ENCODE assay signal across 23 cellular contexts in genomic region chr2:128467321-128467901, GRCh38.
DNase-seq lines count a peak whose midpoint lies in the region; ATAC-seq and TF ChIP-seq lines count a peak whose summit lies in the region.
"Had no signal": no experiment of that assay in that cellular context is flagged by ENCODE, and none has a peak within 500 bp of the region (broad histone marks: within the 10 kb centered on the region; RNA-seq: fewer than 3 reads in every experiment).

No MANE protein-coding gene starts in this region.

- intact Hi-C loops in colonic mucosa (cut with DNase I): no loop called here

- H3K4me2 ChIP-seq in BLaER1 (no peak overlapping the region), osteoblast (ENCODE audit: insufficient read depth, low read length) (no peak overlapping the region)
- H3K4me2 ChIP-seq: GM23338 had no signal

- H3K36me3 ChIP-seq in BLaER1 (peaks cover 69% of the 10 kb centered on the region), colonic mucosa (no peaks in the 10 kb centered on the region), right atrium auricular region (no peaks in the 10 kb centered on the region), osteoblast (ENCODE audit: insufficient read depth, low read length) (no peaks in the 10 kb centered on the region)
- H3K36me3 ChIP-seq: pancreas, right lobe of liver had no signal

- no peaks in the 10 kb centered on the region for H3K27me3 ChIP-seq in BLaER1
- no peaks in the 10 kb centered on the region for H3K27me3 ChIP-seq in colonic mucosa
- no peaks in the 10 kb centered on the region for H3K27me3 ChIP-seq in right atrium auricular region
- no peaks in the 10 kb centered on the region for H3K27me3 ChIP-seq in osteoblast (ENCODE audit: insufficient read depth, low read length)
- H3K27me3 ChIP-seq: pancreas, right lobe of liver had no signal

- H3K27ac ChIP-seq in BLaER1 (no peak overlapping the region), colonic mucosa (no peak overlapping the region), right atrium auricular region (no peak overlapping the region), osteoblast (ENCODE audit: low read depth, low read length) (no peak overlapping the region)
- H3K27ac ChIP-seq: pancreas, right lobe of liver, VCaP had no signal

- H3K9ac ChIP-seq in BLaER1 (no peak overlapping the region), colonic mucosa (ENCODE audit: low read depth in 2 of 2, low read length in 2 of 2) (no peak overlapping the region)

- H2AFZ ChIP-seq in osteoblast (ENCODE audit: low read length): no peak overlapping the region
- H2AFZ ChIP-seq: GM23338 had no signal

- no peak for TF ChIP-seq CTCF in colonic mucosa (IDR thresholded peaks at IDR 0.05)
- no peak for TF ChIP-seq CTCF in right atrium auricular region (IDR thresholded peaks at IDR 0.05)
- no peak for TF ChIP-seq CTCF in osteoblast (IDR thresholded peaks at IDR 0.05; ENCODE audit: extremely low read depth, low read depth, low read length)

- H4K20me1 ChIP-seq in BLaER1: no peaks in the 10 kb centered on the region
- H4K20me1 ChIP-seq in osteoblast (ENCODE audit: insufficient read depth, low read length): no peaks in the 10 kb centered on the region

- H3K9me3 ChIP-seq in BLaER1 (peaks cover 86% of the 10 kb centered on the region), colonic mucosa (peaks cover 3% of the 10 kb centered on the region), right atrium auricular region (peaks cover 7 to 17% of the 10 kb centered on the region in 2 donors), osteoblast (ENCODE audit: low read depth, low read length) (peaks cover 8% of the 10 kb centered on the region)
- H3K9me3 ChIP-seq: pancreas had no signal

- peak overlapping the region; percentile 39 for H3K4me3 ChIP-seq in BLaER1
- H3K4me3 ChIP-seq in colonic mucosa: no peak overlapping the region
- H3K4me3 ChIP-seq in right atrium auricular region: no peak overlapping the region
- H3K4me3 ChIP-seq in osteoblast (ENCODE audit: insufficient read depth, low read length): no peak overlapping the region
- H3K4me3 ChIP-seq: GM23338, pancreas, right lobe of liver had no signal

- DNase-seq in colonic mucosa: peak; percentile 15
- DNase-seq in right atrium auricular region (ENCODE audit: low spot score): peak; percentile 51
- peak; percentile 27 for DNase-seq in osteoblast (ENCODE audit: insufficient read length, low spot score, missing footprints)
- no peak for DNase-seq in A172 (ENCODE audit: low spot score)
- DNase-seq in HUDEP-2 (lab: John Stamatoyannopoulos, UW; ENCODE audit: unreplicated experiment in 76 of 76): no peak
- DNase-seq: activated CD4-positive, alpha-beta T cell treated with anti-CD3 and anti-CD28 coated beads, Interleukin-2, amount 10 ng/mL, durations not matched to agents 7 days and 5 days; AML-193; DMS53; GDM1; mesenchymal stem cell; naive B cell; NCI-H1694 treated with DMSO at 0.1 percent for 48 hours; NCI-H748 treated with DMSO at 0.1 percent for 48 hours; pancreas; stimulated activated CD4-positive, alpha-beta T cell treated with anti-CD3 and anti-CD28 coated beads, Interleukin-4, amount 100 ng/mL, for 4 hours; stimulated activated naive CD4-positive, alpha-beta T cell had no signal

- H3K4me1 ChIP-seq in BLaER1 (peaks cover 7% of the 10 kb centered on the region), colonic mucosa (no peaks in the 10 kb centered on the region), right atrium auricular region (peaks cover 0 to 15% of the 10 kb centered on the region in 2 donors), osteoblast (ENCODE audit: insufficient read depth, low read length) (no peaks in the 10 kb centered on the region)
- H3K4me1 ChIP-seq: pancreas had no signal

- no peaks in the 10 kb centered on the region for H3K79me2 ChIP-seq in osteoblast (ENCODE audit: insufficient read depth, low read length)

- ATAC-seq in HG02623 (IDR thresholded peaks at IDR 0.05; ENCODE audit: unreplicated experiment) (no peak), GM18870 (IDR thresholded peaks at IDR 0.05; ENCODE audit: unreplicated experiment) (no peak)
- ATAC-seq: GM23338, SK-N-SH treated with all-trans-retinoic acid at 6 μM for 48 hours had no signal

Comparison
In these comparisons a context has a peak if more than half of its experiments do, and no peak if none do; other contexts are left out.
1. DNase-seq: peak in colonic mucosa (single experiment), right atrium auricular region (single experiment) and osteoblast (single experiment); none in A172 (single experiment) and HUDEP-2 (0 of 76).